Comparison of ENCODE assay signal across 1 cellular context in genomic region chrX:154490414-154491083, GRCh38.
TF ChIP-seq lines count a peak whose summit lies in the region.

Gene SLC10A3, minus strand, starts transcription at chrX:154490629. Its CDS starts 1,689 bp downstream, at chrX:154488940.

TF ChIP-seq in liver, 16 proteins besides CTCF, POLR2A, EP300 and RAD21 (continued from another document):
- TF ChIP-seq YY1 (IDR thresholded peaks at IDR 0.05) = peak; percentile 56
